18 cellular contexts compared by ENCODE assay signal in the genomic region with DNA sequence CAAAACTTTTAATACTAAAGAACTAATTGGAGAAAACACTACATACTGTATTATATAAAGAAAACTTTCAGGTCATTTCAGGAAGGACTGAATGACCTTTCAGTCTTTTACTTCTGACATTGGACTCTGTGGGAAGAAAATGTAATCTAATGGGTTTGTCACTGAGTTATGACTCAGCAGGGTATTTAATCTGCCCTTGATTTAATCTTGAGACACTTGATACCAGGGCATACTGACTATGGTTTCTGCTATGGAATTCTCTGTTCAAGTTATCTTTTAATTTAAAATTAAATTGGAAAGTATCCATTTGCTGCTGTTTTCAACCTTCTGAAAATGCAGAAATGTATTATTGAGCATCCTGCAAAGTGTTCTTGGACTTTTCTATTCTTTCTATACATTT.
"Had no signal": no experiment of that assay in that cellular context is flagged by ENCODE, and none has a peak within 500 bp of the region (broad histone marks: within the 10 kb centered on the region; RNA-seq: fewer than 3 reads in every experiment).

No MANE protein-coding gene starts in this region.

- H3K4me1 Mint-ChIP-seq: activated B cell treated with CpG ODN at 0.5 μM for 24 hours; activated CD4-positive, alpha-beta T cell treated with anti-CD3 and anti-CD28 coated beads, Interleukin-2, amount 10 ng/mL, durations not matched to agents 7 days and 5 days; activated naive CD4-positive, alpha-beta T cell treated with anti-CD3 and anti-CD28 coated beads, Interleukin-2, amount 50 U/mL, for 24 hours; endodermal cell; nephron had no signal

- H3K4me3 ChIP-seq: breast epithelium, psoas muscle, sigmoid colon, suprapubic skin had no signal

- H3K9me3 Mint-ChIP-seq: activated B cell treated with CpG ODN at 0.5 μM for 24 hours; activated naive CD4-positive, alpha-beta T cell treated with anti-CD3 and anti-CD28 coated beads, Interleukin-2, amount 50 U/mL, for 24 hours; endodermal cell; nephron; T-helper 1 cell treated with Interleukin-12 subunit alpha and Interleukin-12 subunit beta and Interleukin-4 antibody, amounts not matched to agents 30 μg/mL and 1 μg/mL, for 36 hours had no signal

- H3K36me3 Mint-ChIP-seq: activated naive CD4-positive, alpha-beta T cell treated with anti-CD3 and anti-CD28 coated beads, Interleukin-2, amount 50 U/mL, for 24 hours; type B pancreatic cell had no signal

- H3K27ac Mint-ChIP-seq: activated B cell treated with CpG ODN at 0.5 μM for 24 hours; activated CD4-positive, alpha-beta T cell treated with anti-CD3 and anti-CD28 coated beads, Interleukin-2, amount 10 ng/mL, durations not matched to agents 7 days and 5 days; activated naive CD4-positive, alpha-beta T cell treated with anti-CD3 and anti-CD28 coated beads, Interleukin-2, amount 50 U/mL, for 24 hours; activated T-helper 2 cell treated with anti-CD3 and anti-CD28 coated beads, Interferon-gamma antibody, Interleukin-2, Interleukin-4, amounts not matched to agents 10 μg/mL and 5 μg/mL and 100 μg/mL, durations not matched to agents 14 hours and 24 hours and 36 hours; endodermal cell; nephron; T-helper 1 cell treated with Interleukin-12 subunit alpha and Interleukin-12 subunit beta and Interleukin-4 antibody, amounts not matched to agents 30 μg/mL and 1 μg/mL, for 36 hours; type B pancreatic cell had no signal

- DNase-seq: activated B cell treated with CpG ODN at 0.5 μM for 24 hours; activated CD4-positive, alpha-beta T cell treated with anti-CD3 and anti-CD28 coated beads, Interleukin-2, amount 10 ng/mL, durations not matched to agents 7 days and 5 days; activated CD8-positive, alpha-beta memory T cell treated with anti-CD3 and anti-CD28 coated beads for 24 hours; endodermal cell; foreskin keratinocyte; occipital lobe; psoas muscle; sigmoid colon; stimulated activated CD4-positive, alpha-beta T cell treated with anti-CD3 and anti-CD28 coated beads, Interleukin-2, amount 100 ng/mL, for 48 hours; stimulated activated naive CD4-positive, alpha-beta T cell treated with Interleukin-2 at 50 U/mL for 16 hours had no signal

- H3K27me3 Mint-ChIP-seq: activated B cell treated with CpG ODN at 0.5 μM for 24 hours; activated naive CD4-positive, alpha-beta T cell treated with anti-CD3 and anti-CD28 coated beads, Interleukin-2, amount 50 U/mL, for 24 hours; type B pancreatic cell had no signal

- ATAC-seq: foreskin keratinocyte, left lobe of liver, psoas muscle had no signal

- H3K4me3 Mint-ChIP-seq: activated B cell treated with CpG ODN at 0.5 μM for 24 hours; activated CD4-positive, alpha-beta T cell treated with anti-CD3 and anti-CD28 coated beads, Interleukin-2, amount 10 ng/mL, durations not matched to agents 7 days and 5 days; activated naive CD4-positive, alpha-beta T cell treated with anti-CD3 and anti-CD28 coated beads, Interleukin-2, amount 50 U/mL, for 24 hours; endodermal cell; nephron; T-helper 1 cell treated with Interleukin-12 subunit alpha and Interleukin-12 subunit beta and Interleukin-4 antibody, amounts not matched to agents 30 μg/mL and 1 μg/mL, for 36 hours; type B pancreatic cell had no signal
